In genomic region chr17:83135692-83136091, GRCh38 we compare ENCODE assay signal across 14 cellular contexts. TPM values are rescaled to one million over a fixed set of nuclear protein-coding genes. Genes with fewer than 3 reads are reported as not detected.
A peak's percentile ranks its signal among the peaks of the same experiment; 100 is the strongest.
DNase-seq lines count a peak whose midpoint lies in the region; ATAC-seq and TF ChIP-seq lines count a peak whose summit lies in the region.
"Had no signal": no experiment of that assay in that cellular context is flagged by ENCODE, and none has a peak within 500 bp of the region (broad histone marks: within the 10 kb centered on the region; RNA-seq: fewer than 3 reads in every experiment).

No MANE protein-coding gene starts in this region.

- H3K27me3 Mint-ChIP-seq in CD8-positive, alpha-beta T cell (ENCODE audit: low read depth) = peaks cover 7% of the 10 kb centered on the region

- no peaks in the 10 kb centered on the region for H3K4me1 ChIP-seq in CD8-positive, alpha-beta T cell (ENCODE audit: insufficient read depth, low read length)

- intact Hi-C loops in cardiac septum (cut with DNase I) (no loop called here), left cardiac atrium (cut with DNase I) (no loop called here), posterior vena cava (cut with DNase I) (no loop called here)
- intact Hi-C loops in CD8-positive, alpha-beta T cell (cut with DNase I, micrococcal nuclease) = no loop called here

- DNase-seq in cardiac septum (ENCODE audit: low spot score) (peak; percentile 24), left cardiac atrium (no peak), ecto neural progenitor cell (ENCODE audit: low spot score) (peak; percentile 37), posterior vena cava (ENCODE audit: low spot score) (peak; percentile 62), ureter (ENCODE audit: low spot score) (peak; percentile 41)
- DNase-seq in central memory CD4-positive, alpha-beta T cell = no peak
- no peak for DNase-seq in CD8-positive, alpha-beta T cell
- DNase-seq: ACHN, GM23248, NCI-H1048, NCI-H748 treated with DMSO at 0.1 percent for 48 hours, PC-9 had no signal

- POLR2A ChIA-PET in CD8-positive, alpha-beta T cell (lab: Charles Lee) = no interaction called here

- no peaks in the 10 kb centered on the region for H3K9me3 Mint-ChIP-seq in CD8-positive, alpha-beta T cell
- H3K9me3 Mint-ChIP-seq: CD4-positive, alpha-beta T cell had no signal

- no peak for TF ChIP-seq CTCF in CD8-positive, alpha-beta T cell (IDR thresholded peaks at IDR 0.05)

- H3K27ac ChIP-seq in CD8-positive, alpha-beta T cell (ENCODE audit: low read depth, low read length) = no peak overlapping the region
- H3K27ac ChIP-seq: GM23248, PC-9 had no signal

- H3K36me3 ChIP-seq in CD8-positive, alpha-beta T cell (ENCODE audit: insufficient read depth, low read length) = no peaks in the 10 kb centered on the region

- no peaks in the 10 kb centered on the region for H3K36me3 Mint-ChIP-seq in CD8-positive, alpha-beta T cell

- no peak overlapping the region for H3K4me3 Mint-ChIP-seq in CD8-positive, alpha-beta T cell
- H3K4me3 Mint-ChIP-seq: CD4-positive, alpha-beta T cell had no signal

- H3K9me3 ChIP-seq in CD8-positive, alpha-beta T cell (ENCODE audit: low read length) = no peaks in the 10 kb centered on the region

- H3K4me1 Mint-ChIP-seq in CD8-positive, alpha-beta T cell (ENCODE audit: low read depth) = no peaks in the 10 kb centered on the region

- ATAC-seq in left cardiac atrium = no peak
- ATAC-seq in GM21825 (IDR thresholded peaks at IDR 0.05; ENCODE audit: unreplicated experiment) = no peak
- no peak for ATAC-seq in CD8-positive, alpha-beta T cell

- no peak overlapping the region for H3K27ac Mint-ChIP-seq in CD8-positive, alpha-beta T cell
- H3K27ac Mint-ChIP-seq: CD4-positive, alpha-beta T cell had no signal

- H3K27me3 ChIP-seq in CD8-positive, alpha-beta T cell (ENCODE audit: insufficient read depth, low read length) = no peaks in the 10 kb centered on the region

- no peak overlapping the region for H3K4me3 ChIP-seq in CD8-positive, alpha-beta T cell (ENCODE audit: low read depth, low read length)
- H3K4me3 ChIP-seq: GM23248, PC-9 had no signal

- CTCF ChIA-PET in CD8-positive, alpha-beta T cell (lab: Charles Lee) = no interaction called here

RNA-seq across cellular contexts. Expression of gene METRNL, which starts 56.3 kb away (rescaled TPM):
- 104 TPM for total RNA-seq in cardiac septum
- 10 to 100 TPM; 50.4 to 84.4 TPM for total RNA-seq in left cardiac atrium
- 100 to 1,000 TPM in 1 of 2 donors, 10 to 100 TPM in 1; 80.5 to 101 TPM for total RNA-seq in posterior vena cava
- 74.4 TPM for total RNA-seq in ureter
- total RNA-seq in CD8-positive, alpha-beta T cell = 100 to 1,000 TPM; 153 to 158 TPM

Comparison
In these comparisons a context has a peak if more than half of its experiments do, and no peak if none do; other contexts are left out.
1. DNase-seq: peak in cardiac septum (single experiment), ecto neural progenitor cell (single experiment), posterior vena cava (single experiment) and ureter (single experiment); none in left cardiac atrium (single experiment), central memory CD4-positive, alpha-beta T cell (single experiment) and CD8-positive, alpha-beta T cell (0 of 7).